In genomic region chr1:6619045-6619444, GRCh38 we compare ENCODE assay signal across 23 cellular contexts. TPM values are rescaled to one million over a fixed set of nuclear protein-coding genes. Genes with fewer than 3 reads are reported as not detected.
DNase-seq lines count a peak whose midpoint lies in the region; TF ChIP-seq lines count a peak whose summit lies in the region.
"Had no signal": no experiment of that assay in that cellular context is flagged by ENCODE, and none has a peak within 500 bp of the region (broad histone marks: within the 10 kb centered on the region; RNA-seq: fewer than 3 reads in every experiment).

No MANE protein-coding gene starts in this region.

- H2BK12ac ChIP-seq in trophoblast cell (ENCODE audit: low read length), result no peak overlapping the region

- POLR2A ChIA-PET in HEK293 (lab: Yijun Ruan, JAX), result no interaction called here

- no peak overlapping the region for H3K23ac ChIP-seq in trophoblast cell (ENCODE audit: low read length)

- H3K36me3 Mint-ChIP-seq in endothelial cell (ENCODE audit: low read depth, unreplicated experiment), result peaks cover 20% of the 10 kb centered on the region

- no peaks in the 10 kb centered on the region for H3K9me3 ChIP-seq in HEK293 (ENCODE audit: control insufficient read depth, insufficient read depth, low read depth, low read length)
- H3K9me3 ChIP-seq in trophoblast cell (ENCODE audit: insufficient read depth, low read depth, low read length), result peaks cover 4% of the 10 kb centered on the region
- H3K9me3 ChIP-seq: BE2C, BLaER1 had no signal

- H3K4me3 Mint-ChIP-seq in endothelial cell (ENCODE audit: unreplicated experiment), result peak overlapping the region; percentile 32
- H3K4me3 Mint-ChIP-seq: CD14-positive monocyte; CD4-positive, alpha-beta memory T cell had no signal

- H4K12ac ChIP-seq in trophoblast cell (ENCODE audit: low read depth, low read length), result no peak overlapping the region

- H3K9me3 Mint-ChIP-seq in endothelial cell (ENCODE audit: unreplicated experiment), result no peaks in the 10 kb centered on the region
- H3K9me3 Mint-ChIP-seq: CD4-positive, alpha-beta memory T cell; CD4-positive, CD25-positive, alpha-beta regulatory T cell; CD8-positive, alpha-beta memory T cell had no signal

- H3K79me1 ChIP-seq in trophoblast cell (ENCODE audit: low read length), result peaks cover 16% of the 10 kb centered on the region

- H2AFZ ChIP-seq in trophoblast cell (ENCODE audit: insufficient read depth, low read length, poor library complexity), result no peak overlapping the region

- no peak overlapping the region for H3K14ac ChIP-seq in trophoblast cell (ENCODE audit: low read length)

- H3K4me1 Mint-ChIP-seq in endothelial cell (ENCODE audit: unreplicated experiment), result peaks cover 3% of the 10 kb centered on the region

- no peak overlapping the region for H4K8ac ChIP-seq in trophoblast cell (ENCODE audit: low read depth, low read length)

- no peak overlapping the region for H3K9ac ChIP-seq in trophoblast cell (ENCODE audit: low read length)
- H3K9ac ChIP-seq: BLaER1 had no signal

- H4K91ac ChIP-seq in trophoblast cell (ENCODE audit: low read depth, low read length), result no peak overlapping the region

- no peak overlapping the region for H2BK5ac ChIP-seq in trophoblast cell (ENCODE audit: low read depth, low read length, poor library complexity)

- H3K18ac ChIP-seq in trophoblast cell (ENCODE audit: low read length), result no peak overlapping the region

- H3K4ac ChIP-seq in trophoblast cell (ENCODE audit: low read depth, low read length), result peak overlapping the region; percentile 49

- H3K27me3 Mint-ChIP-seq in endothelial cell (ENCODE audit: unreplicated experiment), result peaks cover 2% of the 10 kb centered on the region
- H3K27me3 Mint-ChIP-seq: CD4-positive, alpha-beta memory T cell; CD8-positive, alpha-beta memory T cell had no signal

- H3K79me2 ChIP-seq in trophoblast cell (ENCODE audit: control insufficient read depth, insufficient read depth, low read length, poor library complexity), result peaks cover 24% of the 10 kb centered on the region

- H3K4me1 ChIP-seq in HEK293 (ENCODE audit: control insufficient read depth, insufficient read depth, low read length) (no peaks in the 10 kb centered on the region), trophoblast cell (ENCODE audit: control insufficient read depth in 1 of 2, insufficient read depth in 2 of 2, low read length in 2 of 2) (peaks cover 18 to 29% of the 10 kb centered on the region in 2 experiments)
- H3K4me1 ChIP-seq: BE2C had no signal

- H2BK120ac ChIP-seq in trophoblast cell (ENCODE audit: insufficient read depth, low read length, poor library complexity), result no peak overlapping the region

- WGBS in trophoblast cell (ENCODE audit: extremely low coverage, insufficient coverage, insufficient read length), result no CpG with 5 or more reads among the region's 4 CpGs

- H3K27me3 ChIP-seq in trophoblast cell (ENCODE audit: insufficient read depth, low read length), result no peaks in the 10 kb centered on the region
- H3K27me3 ChIP-seq: BE2C had no signal

- no peak for TF ChIP-seq CTCF in HEK293 (tag by site-specific recombination; IDR thresholded peaks at IDR 0.05)
- TF ChIP-seq CTCF in endothelial cell (IDR thresholded peaks at IDR 0.05; ENCODE audit: unreplicated experiment), result no peak

- CTCF ChIA-PET in HEK293 (lab: Yijun Ruan, JAX), result interaction anchor here (0.5 kb wide), 1 partner anchor 28 kb away, joined by 3 read pairs; no protein-coding TSS in a partner anchor

- H2AK5ac ChIP-seq in trophoblast cell (ENCODE audit: low read length), result no peak overlapping the region

- H3K4me3 ChIP-seq in HEK293 (ENCODE audit: low read depth, low read length) (no peak overlapping the region), trophoblast cell (ENCODE audit: low read depth, low read length) (no peak overlapping the region)
- H3K4me3 ChIP-seq: BLaER1, GM12878 had no signal

- no peak overlapping the region for H3K4me2 ChIP-seq in trophoblast cell (ENCODE audit: low read length)
- H3K4me2 ChIP-seq: BLaER1 had no signal

- H3K27ac ChIP-seq in HEK293 (ENCODE audit: extremely low read depth, low read depth, low read length) (no peak overlapping the region), trophoblast cell (ENCODE audit: low read depth, low read length) (no peak overlapping the region)
- H3K27ac ChIP-seq: BLaER1 had no signal

- DNase-seq in endothelial cell (ENCODE audit: low spot score) (no peak), trophoblast cell (no peak), iPS-NIHi7 (ENCODE audit: extremely low spot score) (no peak), NCI-H524 (lab: John Stamatoyannopoulos, UW) (no peak)
- DNase-seq: 8988T; ACHN; BE2C; C1 segment of cervical spinal cord; CD4-positive, alpha-beta memory T cell; CD4-positive, CD25-positive, alpha-beta regulatory T cell; CD8-positive, alpha-beta memory T cell; COR-L47; DMS 273 treated with DMSO at 0.1 percent for 48 hours; DMS153; DMS53; DMS79; DND-41; EL; GDM1 had no signal

- H3K27ac Mint-ChIP-seq in endothelial cell (ENCODE audit: unreplicated experiment), result no peak overlapping the region
- H3K27ac Mint-ChIP-seq: CD14-positive monocyte; CD8-positive, alpha-beta memory T cell had no signal

- H3K36me3 ChIP-seq in HEK293 (ENCODE audit: control insufficient read depth in 2 of 2, insufficient read depth in 1 of 2, low read length in 2 of 2), result peaks cover 24 to 77% of the 10 kb centered on the region in 2 experiments; a peak in 2 of 3 replicates
- H3K36me3 ChIP-seq in trophoblast cell (ENCODE audit: control insufficient read depth in 1 of 2, insufficient read depth in 2 of 2, low read length in 2 of 2), result peaks cover 58 to 61% of the 10 kb centered on the region in 2 experiments

TF ChIP-seq in HEK293, 187 proteins besides CTCF, POLR2A, EP300 and RAD21:
- no peak for TF ChIP-seq ZNF184 (tag by site-specific recombination; IDR thresholded peaks at IDR 0.05)
- TF ChIP-seq SCRT2 (tag by site-specific recombination; IDR thresholded peaks at IDR 0.05), result peak; percentile 92
- no peak for TF ChIP-seq ZBTB20 (tag by site-specific recombination; IDR thresholded peaks at IDR 0.05)
- TF ChIP-seq SCRT1 (tag by site-specific recombination; IDR thresholded peaks at IDR 0.05; ENCODE audit: borderline replicate concordance), result peak; percentile 79

RNA-seq across cellular contexts. Expression of gene PHF13, which starts 5.5 kb away (rescaled TPM):
- total RNA-seq in endothelial cell (ENCODE audit: unreplicated experiment), result 21.6 TPM
- polyA plus RNA-seq in trophoblast cell (2013), result 29.3 and 29.7 TPM in 2 replicates

RNA-seq across cellular contexts. Expression of gene THAP3, which starts 5.6 kb away (rescaled TPM):
- total RNA-seq in endothelial cell (ENCODE audit: unreplicated experiment), result 13.5 TPM
- polyA plus RNA-seq in trophoblast cell (2013), result 17.9 and 19.6 TPM in 2 replicates

RNA-seq across cellular contexts. Expression of gene KLHL21, which starts 16.4 kb away (rescaled TPM):
- 5.0 TPM for total RNA-seq in endothelial cell (ENCODE audit: unreplicated experiment)
- polyA plus RNA-seq in trophoblast cell (2013), result 19.6 and 22.5 TPM in 2 replicates

RNA-seq across cellular contexts. Expression of gene ZBTB48, which starts 39.3 kb away (rescaled TPM):
- total RNA-seq in endothelial cell (ENCODE audit: unreplicated experiment), result 32.2 TPM
- polyA plus RNA-seq in trophoblast cell (2013), result 11.5 and 14.1 TPM in 2 replicates
